14 cellular contexts compared by ENCODE assay signal in genomic region chr14:103071544-103072251, GRCh38. TPM values are rescaled to one million over a fixed set of nuclear protein-coding genes. Genes with fewer than 3 reads are reported as not detected.
DNase-seq lines count a peak whose midpoint lies in the region; ATAC-seq and TF ChIP-seq lines count a peak whose summit lies in the region.
"Had no signal": no experiment of that assay in that cellular context is flagged by ENCODE, and none has a peak within 500 bp of the region (broad histone marks: within the 10 kb centered on the region; RNA-seq: fewer than 3 reads in every experiment).

No MANE protein-coding gene starts in this region.

- TF ChIP-seq CTCF in lower lobe of right lung (IDR thresholded peaks at IDR 0.05) (no peak), upper lobe of right lung (IDR thresholded peaks at IDR 0.05) (no peak)

- H3K4me1 ChIP-seq in lower lobe of right lung (peaks cover 56% of the 10 kb centered on the region), upper lobe of right lung (peaks cover 31% of the 10 kb centered on the region)

- H3K9me3 ChIP-seq in lower lobe of right lung (no peaks in the 10 kb centered on the region), upper lobe of right lung (no peaks in the 10 kb centered on the region)

- intact Hi-C loops in Right ventricle myocardium inferior (cut with DNase I) (loop anchor here (10.0 kb wide), 1 partner anchor 377 kb away; no protein-coding TSS in a partner anchor), left cardiac atrium (cut with DNase I) (no loop called here), lower lobe of right lung (cut with DNase I) (no loop called here), upper lobe of right lung (cut with DNase I) (no loop called here)

- no peaks in the 10 kb centered on the region for H3K27me3 ChIP-seq in lower lobe of right lung (ENCODE audit: low read depth)
- H3K27me3 ChIP-seq in upper lobe of right lung: no peaks in the 10 kb centered on the region

- 67 to 85% (median 70%) methylated on average over 32 of the region's 32 CpGs for WGBS in adipose tissue, 3 donors

- H3K27ac ChIP-seq in adipose tissue (ENCODE audit: low read depth, low read length) (peak overlapping the region; percentile 24), lower lobe of right lung (peak overlapping the region; percentile 86), upper lobe of right lung (peak overlapping the region; percentile 68), caudate nucleus (ENCODE audit: low read depth, low read length) (no peak overlapping the region)
- H3K27ac ChIP-seq: WERI-Rb-1 had no signal

- H3K36me3 ChIP-seq in lower lobe of right lung (no peaks in the 10 kb centered on the region), upper lobe of right lung (no peaks in the 10 kb centered on the region)
- H3K36me3 ChIP-seq: WERI-Rb-1 had no signal

- H3K4me3 ChIP-seq in lower lobe of right lung (no peak overlapping the region), upper lobe of right lung (no peak overlapping the region)

- DNase-seq in Right ventricle myocardium inferior (ENCODE audit: missing footprints) (peak; percentile 18), left cardiac atrium (no peak), lower lobe of right lung (peak; percentile 91), upper lobe of right lung (peak; percentile 90), caudate nucleus (lab: John Stamatoyannopoulos, UW) (no peak), dedifferentiated amniotic fluid mesenchymal stem cell (ENCODE audit: extremely low spot score) (no peak)
- DNase-seq in stimulated activated CD4-positive, alpha-beta T cell treated with anti-CD3 and anti-CD28 coated beads, Interleukin-2, amount 100 ng/mL, for 24 hours: no peak
- DNase-seq: activated naive CD4-positive, alpha-beta T cell treated with Interleukin-2 at 50 U/mL for 16 hours; naive B cell; NCI-H1092; stimulated activated CD4-positive, alpha-beta T cell treated with anti-CD3 and anti-CD28 coated beads, Interleukin-4, amount 100 ng/mL, for 1 hour; WERI-Rb-1 had no signal

- ATAC-seq in Right ventricle myocardium inferior: no peak
- no peak for ATAC-seq in left cardiac atrium
- ATAC-seq in lower lobe of right lung: peak; percentile 13 to 55
- peak; percentile 56 for ATAC-seq in upper lobe of right lung

RNA-seq across cellular contexts. Expression of gene LBHD2, which starts 12.3 kb away (rescaled TPM):
- total RNA-seq in Right ventricle myocardium inferior (not detected), left cardiac atrium (under 1 TPM in 1 of 2 donors, not detected in 1; 0.47 TPM), lower lobe of right lung (not detected), upper lobe of right lung (not detected)
- polyA plus RNA-seq in adipose tissue: 1 to 10 TPM in 2 of 3 donors, under 1 TPM in 1; 0.09 to 3.6 (median 1.2) TPM
- total RNA-seq: glomerular endothelial cell had no signal

RNA-seq across cellular contexts. Expression of gene CDC42BPB, which starts 14.3 kb away (rescaled TPM):
- 68.9 TPM for total RNA-seq in Right ventricle myocardium inferior
- total RNA-seq in left cardiac atrium: 10 to 100 TPM; 57.3 to 79.2 TPM
- polyA plus RNA-seq in adipose tissue: 10 to 100 TPM; 22.8 to 53.5 (median 39.0) TPM
- total RNA-seq in lower lobe of right lung: 114 TPM
- total RNA-seq in upper lobe of right lung: 102 TPM

RNA-seq across cellular contexts. Expression of gene EXOC3L4, which starts 22.8 kb away (rescaled TPM):
- total RNA-seq in Right ventricle myocardium inferior (1.2 TPM), left cardiac atrium (under 1 TPM; 0.91 to 0.92 TPM), lower lobe of right lung (3.6 TPM), upper lobe of right lung (4.2 TPM)
- 1 to 10 TPM; 1.7 to 4.5 (median 1.7) TPM for polyA plus RNA-seq in adipose tissue
- total RNA-seq: glomerular endothelial cell had no signal

RNA-seq across cellular contexts. Expression of gene TNFAIP2, which starts 51.6 kb away (rescaled TPM):
- total RNA-seq in Right ventricle myocardium inferior (56.5 TPM), left cardiac atrium (10 to 100 TPM; 60.2 to 72.0 TPM), lower lobe of right lung (254 TPM), upper lobe of right lung (158 TPM)
- 100 to 1,000 TPM in 2 of 3 donors, 10 to 100 TPM in 1; 24.6 to 405 (median 266) TPM for polyA plus RNA-seq in adipose tissue

Comparison
In these comparisons a context has a peak if more than half of its experiments do, and no peak if none do; other contexts are left out.
1. DNase-seq: peak in Right ventricle myocardium inferior (single experiment), lower lobe of right lung (single experiment) and upper lobe of right lung (single experiment); none in left cardiac atrium (single experiment), stimulated activated CD4-positive, alpha-beta T cell treated with anti-CD3 and anti-CD28 coated beads, Interleukin-2, amount 100 ng/mL, for 24 hours (0 of 2), caudate nucleus (0 of 61) and dedifferentiated amniotic fluid mesenchymal stem cell (single experiment).
2. ATAC-seq: peak in lower lobe of right lung (2 of 2) and upper lobe of right lung (single experiment); none in Right ventricle myocardium inferior (single experiment) and left cardiac atrium (0 of 2).